8 cellular contexts compared by ENCODE assay signal in the genomic region with DNA sequence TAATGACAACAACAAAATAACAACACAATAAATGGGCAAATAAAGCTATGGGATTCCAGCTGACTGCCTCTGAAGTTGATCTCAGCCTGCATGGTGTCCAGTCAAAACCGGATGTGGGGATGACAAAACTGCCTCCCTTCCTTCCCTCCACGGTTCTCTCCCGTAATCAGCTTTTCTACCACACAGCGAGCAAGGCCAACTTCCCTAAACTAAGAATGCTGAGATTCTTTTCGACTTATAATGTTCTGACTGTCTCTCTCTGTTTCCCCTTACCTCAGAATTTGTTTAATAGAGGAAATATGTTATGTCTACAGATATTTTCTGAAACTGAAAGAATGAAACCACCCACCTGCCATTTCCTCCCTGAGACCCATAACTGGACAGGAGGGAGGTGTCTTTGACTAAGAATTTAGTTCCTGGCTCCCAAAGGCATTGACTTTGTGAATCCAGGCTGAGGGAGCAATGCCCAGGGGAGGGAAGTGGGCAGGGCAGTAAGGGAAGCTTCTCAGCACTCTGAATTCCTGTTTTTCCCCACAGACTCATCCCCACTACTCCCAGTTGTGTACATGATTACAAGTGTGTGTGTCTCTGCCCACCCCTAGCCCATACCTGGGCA. TPM values are rescaled to one million over a fixed set of nuclear protein-coding genes. Genes with fewer than 3 reads are reported as not detected.
DNase-seq lines count a peak whose midpoint lies in the region; ATAC-seq, FAIRE-seq and TF ChIP-seq lines count a peak whose summit lies in the region.

No MANE protein-coding gene starts in this region.

- POLR2A ChIA-PET in activated CD4-positive, alpha-beta T cell treated with anti-CD3 and anti-CD28 coated beads, Interleukin-2, amount 10 ng/mL, durations not matched to agents 7 days and 5 days (lab: Charles Lee): interaction anchor here (0.5 kb wide), 1 partner anchor 643 kb away, joined by 3 read pairs; no protein-coding TSS in a partner anchor

- H3K4me3 Mint-ChIP-seq in activated CD4-positive, alpha-beta T cell treated with anti-CD3 and anti-CD28 coated beads, Interleukin-2, amount 10 ng/mL, durations not matched to agents 7 days and 5 days: peak overlapping the region; percentile 81

- peak overlapping the region; percentile 90 for H3K27ac Mint-ChIP-seq in activated CD4-positive, alpha-beta T cell treated with anti-CD3 and anti-CD28 coated beads, Interleukin-2, amount 10 ng/mL, durations not matched to agents 7 days and 5 days

- peaks cover 18% of the 10 kb centered on the region for H3K9me3 Mint-ChIP-seq in activated CD4-positive, alpha-beta T cell treated with anti-CD3 and anti-CD28 coated beads, Interleukin-2, amount 10 ng/mL, durations not matched to agents 7 days and 5 days

- peak; percentile 29 for DNase-seq in activated CD4-positive, alpha-beta T cell treated with anti-CD3 and anti-CD28 coated beads, Interleukin-2, amount 10 ng/mL, durations not matched to agents 7 days and 5 days
- no peak for DNase-seq in activated CD4-positive, alpha-beta T cell treated with anti-CD3 and anti-CD28 coated beads for 4 hours
- peak; percentile 10 for DNase-seq in RCC 7860 (ENCODE audit: low spot score)
- DNase-seq in pancreas: no peak
- no peak for DNase-seq in stimulated activated CD4-positive, alpha-beta T cell treated with anti-CD3 and anti-CD28 coated beads, Interleukin-12 subunit alpha, Interleukin-12 subunit beta, amount 100 ng/mL, for 4 hours
- DNase-seq in NK-92 (lab: John Stamatoyannopoulos, UW; ENCODE audit: unreplicated experiment): no peak

- no peaks in the 10 kb centered on the region for H3K27me3 ChIP-seq in pancreas

- TF ChIP-seq CTCF in pancreas (IDR thresholded peaks at IDR 0.05): no peak

- H3K27me3 Mint-ChIP-seq in activated CD4-positive, alpha-beta T cell treated with anti-CD3 and anti-CD28 coated beads, Interleukin-2, amount 10 ng/mL, durations not matched to agents 7 days and 5 days: peaks cover 2% of the 10 kb centered on the region

- WGBS in pancreas, 2 donors: 53 to 63% methylated on average over 5 of the region's 5 CpGs

- no peaks in the 10 kb centered on the region for H3K36me3 ChIP-seq in pancreas

- H3K36me3 Mint-ChIP-seq in activated CD4-positive, alpha-beta T cell treated with anti-CD3 and anti-CD28 coated beads, Interleukin-2, amount 10 ng/mL, durations not matched to agents 7 days and 5 days (ENCODE audit: low read depth): peaks cover 37% of the 10 kb centered on the region

- H3K4me1 ChIP-seq in pancreas: peaks cover 0 to 8% (median 0%) of the 10 kb centered on the region in 3 donors

- intact Hi-C loops in pancreas (cut with DNase I): loop anchor here in 1 of 3 donors (10.0 kb wide), 1 partner anchor 51 kb away; no protein-coding TSS in a partner anchor

- no peaks in the 10 kb centered on the region for H3K9me3 ChIP-seq in pancreas

- no peak overlapping the region for H3K4me3 ChIP-seq in pancreas

- CTCF ChIA-PET in activated CD4-positive, alpha-beta T cell treated with anti-CD3 and anti-CD28 coated beads, Interleukin-2, amount 10 ng/mL, durations not matched to agents 7 days and 5 days (lab: Charles Lee): interaction anchor here (1.5 to 3.0 kb wide), 3 partner anchors 11 to 29 kb away, joined by 3 to 14 read pairs (median 8); partner anchors contain the start of gene TLR10

- peaks cover 36% of the 10 kb centered on the region for H3K4me1 Mint-ChIP-seq in activated CD4-positive, alpha-beta T cell treated with anti-CD3 and anti-CD28 coated beads, Interleukin-2, amount 10 ng/mL, durations not matched to agents 7 days and 5 days

- no peak for FAIRE-seq in RCC 7860 (lab: Jason Lieb, UNC)
- no peak for FAIRE-seq in pancreas (lab: Jason Lieb, UNC)

- peak overlapping the region in 2 of 4 donors; percentile 57 to 82 for H3K27ac ChIP-seq in pancreas

- ATAC-seq in HG02981 (IDR thresholded peaks at IDR 0.05; ENCODE audit: unreplicated experiment): peak; percentile 71
- ATAC-seq in esophagus mucosa: peak; percentile 49
- peak in 3 of 4 donors; percentile 53 to 71 (median 59) for ATAC-seq in pancreas

RNA-seq across cellular contexts. Expression of gene TLR1, which starts 1.0 kb away (rescaled TPM):
- 10 to 100 TPM; 19.5 to 21.0 TPM for total RNA-seq in activated CD4-positive, alpha-beta T cell treated with anti-CD3 and anti-CD28 coated beads, Interleukin-2, amount 10 ng/mL, durations not matched to agents 7 days and 5 days
- 2.7 TPM for total RNA-seq in esophagus mucosa
- total RNA-seq in pancreas: 10 to 100 TPM in 2 of 6 donors, 1 to 10 TPM in 4; 3.7 to 25.3 (median 7.4) TPM
- 1 to 10 TPM; 1.3 to 1.4 TPM for polyA plus RNA-seq in pancreas

RNA-seq across cellular contexts. Expression of gene TLR10, which starts 22.8 kb away (rescaled TPM):
- under 1 TPM in 1 of 2 experiments, not detected in 1; 0.23 TPM for total RNA-seq in activated CD4-positive, alpha-beta T cell treated with anti-CD3 and anti-CD28 coated beads, Interleukin-2, amount 10 ng/mL, durations not matched to agents 7 days and 5 days
- total RNA-seq in esophagus mucosa (0.40 TPM), pancreas (1 to 10 TPM in 1 of 6 donors, under 1 TPM in 4, not detected in 1; 0.04 to 1.2 (median 0.20) TPM)
- under 1 TPM; 0.08 to 0.12 TPM for polyA plus RNA-seq in pancreas

RNA-seq across cellular contexts. Expression of gene TLR6, which starts 51.0 kb away (rescaled TPM):
- 1 to 10 TPM; 3.2 to 3.5 TPM for total RNA-seq in activated CD4-positive, alpha-beta T cell treated with anti-CD3 and anti-CD28 coated beads, Interleukin-2, amount 10 ng/mL, durations not matched to agents 7 days and 5 days
- 1.6 TPM for total RNA-seq in esophagus mucosa
- total RNA-seq in pancreas: 1 to 10 TPM in 2 of 6 donors, under 1 TPM in 4; 0.19 to 3.9 (median 0.81) TPM
- polyA plus RNA-seq in pancreas: under 1 TPM; 0.07 to 0.11 TPM

Comparison
In these comparisons a context has a peak if more than half of its experiments do, and no peak if none do; other contexts are left out.
1. DNase-seq: peak in activated CD4-positive, alpha-beta T cell treated with anti-CD3 and anti-CD28 coated beads, Interleukin-2, amount 10 ng/mL, durations not matched to agents 7 days and 5 days (single experiment) and RCC 7860 (single experiment); none in activated CD4-positive, alpha-beta T cell treated with anti-CD3 and anti-CD28 coated beads for 4 hours (0 of 2), pancreas (0 of 6), stimulated activated CD4-positive, alpha-beta T cell treated with anti-CD3 and anti-CD28 coated beads, Interleukin-12 subunit alpha, Interleukin-12 subunit beta, amount 100 ng/mL, for 4 hours (single experiment) and NK-92 (single experiment).
2. Peak in every context shown above with its lines, with median percentiles within 50 percentile points of each other: ATAC-seq.